8 cellular contexts compared by ENCODE assay signal in the genomic region with DNA sequence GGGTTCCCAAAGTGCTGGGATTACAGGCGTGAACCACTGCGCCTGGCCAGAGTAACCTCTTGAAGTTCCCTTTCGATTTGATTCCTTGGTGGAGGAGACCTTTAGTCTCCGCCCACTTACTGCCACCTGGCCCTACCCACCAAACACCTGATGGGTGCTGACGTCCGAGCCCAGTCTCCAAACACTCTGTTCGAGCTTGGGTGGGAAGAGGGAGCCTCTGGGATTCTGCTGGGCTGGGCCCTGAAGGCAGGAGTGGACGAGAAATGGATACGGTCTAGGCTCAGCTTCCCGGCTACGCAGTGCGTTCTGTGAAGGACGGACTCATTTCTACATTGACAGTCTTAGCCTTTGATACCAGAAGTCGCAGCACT. TPM values are rescaled to one million over a fixed set of nuclear protein-coding genes. Genes with fewer than 3 reads are reported as not detected.
DNase-seq lines count a peak whose midpoint lies in the region; ATAC-seq and TF ChIP-seq lines count a peak whose summit lies in the region.

No MANE protein-coding gene starts in this region.

- peaks cover 11% of the 10 kb centered on the region; the same call in 1 of the 2 replicates for H4K20me1 ChIP-seq in IMR-90 (ENCODE audit: insufficient read depth, low read length)

- peak overlapping the region; percentile 25 for H3K23ac ChIP-seq in IMR-90 (ENCODE audit: low read depth, low read length)

- H3K4me1 ChIP-seq in BE2C (no peaks in the 10 kb centered on the region), IMR-90 (ENCODE audit: control insufficient read depth, insufficient read depth, low read length) (peaks cover 51% of the 10 kb centered on the region), endodermal cell (ENCODE audit: control insufficient read depth, insufficient read depth, low read length) (peaks cover 16% of the 10 kb centered on the region)

- H3K36me3 ChIP-seq in BE2C = no peaks in the 10 kb centered on the region
- no peaks in the 10 kb centered on the region for H3K36me3 ChIP-seq in IMR-90 (ENCODE audit: control insufficient read depth, insufficient read depth, low read length)
- no peaks in the 10 kb centered on the region for H3K36me3 ChIP-seq in endodermal cell (ENCODE audit: control insufficient read depth, insufficient read depth, low read length)

- H3K4me1 Mint-ChIP-seq in T-cell (peaks cover 26 to 32% (median 27%) of the 10 kb centered on the region in 3 donors), endodermal cell (peaks cover 52% of the 10 kb centered on the region)

- peak overlapping the region; percentile 90 for H2BK120ac ChIP-seq in IMR-90 (ENCODE audit: low read depth, low read length)

- H2BK20ac ChIP-seq in IMR-90 (ENCODE audit: low read depth, low read length) = peak overlapping the region; percentile 61

- H3K27me3 ChIP-seq in BE2C = peaks cover 32% of the 10 kb centered on the region
- no peaks in the 10 kb centered on the region for H3K27me3 ChIP-seq in IMR-90 (ENCODE audit: control insufficient read depth, insufficient read depth, low read length)
- peaks cover 31% of the 10 kb centered on the region for H3K27me3 ChIP-seq in endodermal cell (ENCODE audit: control insufficient read depth, insufficient read depth, low read length, poor library complexity, severe bottlenecking)

- no CpG with 5 or more reads among the region's 14 CpGs for WGBS in IMR-90 (ENCODE audit: extremely low coverage in 2 of 2, insufficient read length in 1 of 2), 2 experiments
- 21 to 43% methylated on average over 9 to 14 of the region's 14 CpGs for WGBS in endodermal cell (ENCODE audit: insufficient coverage in 1 of 2, insufficient read length in 1 of 2), 2 experiments

- H3K4ac ChIP-seq in IMR-90 (ENCODE audit: low read depth, low read length) = peak overlapping the region; percentile 42

- peak overlapping the region; percentile 94 for H3K14ac ChIP-seq in IMR-90 (replicated peaks; ENCODE audit: low read depth, low read length)

- peaks cover 54% of the 10 kb centered on the region for H3K9me1 ChIP-seq in IMR-90 (ENCODE audit: insufficient read depth, low read length)

- TF ChIP-seq RAD21 in IMR-90 (IDR thresholded peaks at IDR 0.05; ENCODE audit: low read length) = no peak

- dilution Hi-C loops in IMR-90 (cut with HindIII; ENCODE audit: low sequenced_read_pairs, unreplicated experiment) = no loop called here

- H3K4me3 Mint-ChIP-seq in T-cell (peak overlapping the region; percentile 87 to 94 (median 89)), endodermal cell (peak overlapping the region; percentile 68)

- H2AFZ ChIP-seq in IMR-90 (replicated peaks; ENCODE audit: low read length, poor library complexity) = peak overlapping the region; percentile 85

- H3K79me1 ChIP-seq in IMR-90 (ENCODE audit: low read depth in 1 of 2, low read length in 2 of 2) = peaks cover 0 to 77% of the 10 kb centered on the region in 2 experiments; a peak in 2 of 4 replicates

- peak overlapping the region; percentile 72 for H2BK5ac ChIP-seq in IMR-90 (ENCODE audit: low read depth, low read length, poor library complexity, severe bottlenecking)

- in situ Hi-C loops in IMR-90 (cut with MboI; ENCODE audit: low sequenced_read_pairs) = no loop called here

- peak overlapping the region; percentile 83 for H3K4me2 ChIP-seq in IMR-90 (ENCODE audit: low read depth, low read length)

- ATAC-seq in IMR-90 (ENCODE audit: low read depth) (no peak), T-cell (replicated peaks in 1 of 4) (peak in 2 of 4 experiments; percentile 10 to 36)

- no peaks in the 10 kb centered on the region for H3K36me3 Mint-ChIP-seq in T-cell
- no peaks in the 10 kb centered on the region for H3K36me3 Mint-ChIP-seq in endodermal cell (ENCODE audit: low read depth)

- DNase-seq in BE2C (no peak), IMR-90 (no peak), T-cell (peak in 6 of 34 experiments; percentile 5 to 24 (median 10)), endodermal cell (peak; percentile 93), mucosa of gallbladder (ENCODE audit: low spot score) (peak; percentile 75), ecto neural progenitor cell (ENCODE audit: low spot score) (no peak), NCI-H446 treated with DMSO at 0.1 percent for 48 hours (lab: John Stamatoyannopoulos, UW) (no peak)
- DNase-seq in activated CD8-positive, alpha-beta memory T cell treated with anti-CD3 and anti-CD28 coated beads for 24 hours = no peak

- H2AK9ac ChIP-seq in IMR-90 (replicated peaks; ENCODE audit: low read depth, low read length, poor library complexity) = peak overlapping the region; percentile 90

- peak overlapping the region; percentile 25; the same call in 1 of the 2 replicates for H3K18ac ChIP-seq in IMR-90 (ENCODE audit: low read depth, low read length)

- H3K27me3 Mint-ChIP-seq in T-cell (peaks cover 0 to 6% of the 10 kb centered on the region in 2 donors), endodermal cell (ENCODE audit: insufficient read depth) (peaks cover 33% of the 10 kb centered on the region)

- TF ChIP-seq CTCF in BE2C (IDR thresholded peaks at IDR 0.05; ENCODE audit: low read depth, low read length) (no peak), IMR-90 (conservative IDR thresholded peaks at IDR 0.05; ENCODE audit: low read depth, low read length) (no peak), endodermal cell (conservative IDR thresholded peaks at IDR 0.05) (no peak)

- no peak for TF ChIP-seq POLR2A in IMR-90 (IDR thresholded peaks at IDR 0.05; ENCODE audit: low read depth, low read length)

- H3K56ac ChIP-seq in IMR-90 (ENCODE audit: extremely low read depth, insufficient read depth, low read length) = peak overlapping the region; percentile 7; the same call in 1 of the 2 replicates

- peak overlapping the region; percentile 59 to 86 for H3K27ac Mint-ChIP-seq in T-cell
- peak overlapping the region; percentile 86 for H3K27ac Mint-ChIP-seq in endodermal cell

- intact Hi-C loops in IMR-90 (cut with micrococcal nuclease) = loop anchor here (1.0 kb wide), 1 partner anchor 28 kb away; no protein-coding TSS in a partner anchor

- H2AK5ac ChIP-seq in IMR-90 (ENCODE audit: low read depth, low read length) = peak overlapping the region; percentile 81

- peak overlapping the region; percentile 54 for H3K4me3 ChIP-seq in BE2C (ENCODE audit: low read depth, low read length)
- H3K4me3 ChIP-seq in IMR-90 (ENCODE audit: insufficient read depth, low read depth, low read length) = peak overlapping the region; percentile 93
- peak overlapping the region; percentile 84 for H3K4me3 ChIP-seq in endodermal cell (ENCODE audit: low read length)

- POLR2A ChIA-PET in IMR-90 (lab: Charles Lee; ENCODE audit: unreplicated experiment) = no interaction called here
- POLR2A ChIA-PET in T-cell (lab: Charles Lee) = no interaction called here

- H3K9me3 ChIP-seq in BE2C = no peaks in the 10 kb centered on the region
- H3K9me3 ChIP-seq in IMR-90 (ENCODE audit: control insufficient read depth, insufficient read depth, low read length) = no peaks in the 10 kb centered on the region
- H3K9me3 ChIP-seq in endodermal cell (ENCODE audit: control insufficient read depth, low read length) = no peaks in the 10 kb centered on the region

- H3K9ac ChIP-seq in IMR-90 (ENCODE audit: low read depth, low read length) (peak overlapping the region; percentile 59), endodermal cell (ENCODE audit: extremely low read depth, low read length, poor library complexity, severe bottlenecking) (no peak overlapping the region)

- peak overlapping the region; percentile 91 for H4K91ac ChIP-seq in IMR-90 (ENCODE audit: insufficient read depth, low read depth, low read length)

- peak overlapping the region; percentile 73; the same call in 1 of the 2 replicates for H4K5ac ChIP-seq in IMR-90 (ENCODE audit: low read depth, low read length)

- no peaks in the 10 kb centered on the region for H3K9me3 Mint-ChIP-seq in T-cell
- no peaks in the 10 kb centered on the region for H3K9me3 Mint-ChIP-seq in endodermal cell

- CTCF ChIA-PET in IMR-90 (lab: Yijun Ruan, JAX) (interaction anchor here (2.1 kb wide), 1 partner anchor 39 kb away, joined by 7 read pairs; no protein-coding TSS in a partner anchor), T-cell (lab: Charles Lee) (interaction anchor here (0.5 to 2.3 kb wide), 3 partner anchors 39 to 695 kb away, joined by 3 to 6 read pairs (median 3); no protein-coding TSS in a partner anchor)

- BruUV-seq in IMR-90 (replicated peaks; lab: Mats Ljungman, UMichigan) = no TSS peak

- peak overlapping the region; percentile 54; the same call in 1 of the 2 replicates for H3K27ac ChIP-seq in IMR-90 (ENCODE audit: insufficient read depth, low read length)
- H3K27ac ChIP-seq in endodermal cell (ENCODE audit: low read depth, low read length) = no peak overlapping the region

- peak overlapping the region; percentile 18; the same call in 2 of the 3 replicates for H2BK15ac ChIP-seq in IMR-90 (ENCODE audit: low read depth, low read length)

- H4K8ac ChIP-seq in IMR-90 (ENCODE audit: low read depth in 2 of 2, low read length in 2 of 2) = peak overlapping the region; percentile 66 to 89

TF ChIP-seq in IMR-90, 13 proteins besides CTCF, POLR2A, EP300 and RAD21 (continues in another document):
- TF ChIP-seq, protein P1, sequence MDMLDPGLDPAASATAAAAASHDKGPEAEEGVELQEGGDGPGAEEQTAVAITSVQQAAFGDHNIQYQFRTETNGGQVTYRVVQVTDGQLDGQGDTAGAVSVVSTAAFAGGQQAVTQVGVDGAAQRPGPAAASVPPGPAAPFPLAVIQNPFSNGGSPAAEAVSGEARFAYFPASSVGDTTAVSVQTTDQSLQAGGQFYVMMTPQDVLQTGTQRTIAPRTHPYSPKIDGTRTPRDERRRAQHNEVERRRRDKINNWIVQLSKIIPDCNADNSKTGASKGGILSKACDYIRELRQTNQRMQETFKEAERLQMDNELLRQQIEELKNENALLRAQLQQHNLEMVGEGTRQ (IDR thresholded peaks at IDR 0.05; ENCODE audit: low read depth, low read length) = no peak
- TF ChIP-seq SMC3 (IDR thresholded peaks at IDR 0.05; ENCODE audit: low read depth, low read length) = no peak

RNA-seq across cellular contexts. Expression of a gene that starts 0.9 kb away (rescaled TPM):
- polyA plus RNA-seq in BE2C (2012; ENCODE audit: insufficient read depth, insufficient read length, low read depth) = 3.4 TPM
- total RNA-seq in IMR-90 (2012; rRNA removed) (78.0 and 80.0 TPM in 2 replicates), T-cell (10 to 100 TPM in 3 of 5 donors, 1 to 10 TPM in 2; 8.5 to 20.0 (median 14.8) TPM), endodermal cell (10 to 100 TPM; 16.6 to 21.7 TPM), mucosa of gallbladder (134 TPM)
- polyA plus RNA-seq in IMR-90 (2012; rRNA removed) = 202 and 213 TPM in 2 replicates
- 91.6 and 164 TPM in 2 replicates for polyA plus RNA-seq in IMR-90 (2012; cell fraction: cytosol; rRNA removed)
- 230 and 543 TPM in 2 replicates for polyA plus RNA-seq in IMR-90 (2012; cell fraction: nucleus; rRNA removed; ENCODE audit: low replicate concordance)
- polyA plus RNA-seq in endodermal cell (2013, experiment 1 of 2) = 12.1 TPM
- 14.6 TPM for polyA plus RNA-seq in endodermal cell (2013, experiment 2 of 2)

RNA-seq across cellular contexts. Expression of a gene that starts 40.1 kb away (rescaled TPM):
- polyA plus RNA-seq in BE2C (2012; ENCODE audit: insufficient read depth, insufficient read length, low read depth) = 38.8 TPM
- total RNA-seq in IMR-90 (2012; rRNA removed) (26.7 and 38.0 TPM in 2 replicates), T-cell (10 to 100 TPM; 18.8 to 37.2 (median 30.0) TPM), endodermal cell (10 to 100 TPM; 23.0 to 24.2 TPM), mucosa of gallbladder (64.7 TPM)
- 104 and 113 TPM in 2 replicates for polyA plus RNA-seq in IMR-90 (2012; rRNA removed)
- 45.0 and 131 TPM in 2 replicates for polyA plus RNA-seq in IMR-90 (2012; cell fraction: cytosol; rRNA removed)
- 71.2 and 130 TPM in 2 replicates for polyA plus RNA-seq in IMR-90 (2012; cell fraction: nucleus; rRNA removed; ENCODE audit: low replicate concordance)
- 24.0 TPM for polyA plus RNA-seq in endodermal cell (2013, experiment 1 of 2)
- polyA plus RNA-seq in endodermal cell (2013, experiment 2 of 2) = 20.7 TPM

Comparison
In these comparisons a context has a peak if more than half of its experiments do, and no peak if none do; other contexts are left out.
1. DNase-seq: peak in endodermal cell (single experiment) and mucosa of gallbladder (single experiment); none in BE2C (single experiment), IMR-90 (single experiment), ecto neural progenitor cell (single experiment), NCI-H446 treated with DMSO at 0.1 percent for 48 hours (single experiment) and activated CD8-positive, alpha-beta memory T cell treated with anti-CD3 and anti-CD28 coated beads for 24 hours (single experiment).
2. Peak in every context shown above with its lines, with median percentiles within 50 percentile points of each other: H3K4me3 ChIP-seq.